Comparison of ENCODE assay signal across 8 cellular contexts in the genomic region with DNA sequence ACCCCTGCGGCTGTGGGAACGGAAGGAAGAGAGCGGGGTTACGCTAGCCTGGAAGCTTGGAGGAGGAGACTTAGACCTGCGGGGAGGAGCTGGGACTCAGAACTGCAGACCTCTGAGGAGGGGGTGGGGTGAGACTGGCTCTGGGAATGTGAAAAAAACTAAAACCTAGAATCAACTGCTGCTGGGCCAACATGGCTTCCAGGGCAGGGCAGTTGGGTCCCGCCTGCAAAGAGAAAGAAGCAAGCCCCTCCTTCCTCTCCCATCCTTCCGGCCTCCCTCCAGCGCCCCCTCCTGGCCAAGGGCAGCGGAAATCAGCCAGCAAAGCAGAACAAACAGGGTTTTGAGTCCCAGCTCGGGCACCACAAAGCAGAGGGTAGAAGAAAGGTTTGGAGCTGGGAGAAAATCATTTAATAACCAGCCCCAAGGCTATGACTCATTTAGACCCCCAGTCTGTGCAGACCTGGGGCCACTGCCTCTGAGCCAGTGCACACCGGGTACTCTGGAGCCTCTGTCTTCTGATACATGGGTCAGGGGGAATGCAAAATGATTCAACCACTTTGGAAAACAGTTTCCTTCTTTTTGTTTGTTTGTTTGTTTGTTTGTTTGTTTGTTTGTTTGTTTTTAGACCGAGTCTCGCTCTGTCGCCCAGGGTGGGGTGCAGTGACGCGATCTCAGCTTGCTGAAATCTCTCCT. TPM values are rescaled to one million over a fixed set of nuclear protein-coding genes. Genes with fewer than 3 reads are reported as not detected.
DNase-seq lines count a peak whose midpoint lies in the region; TF ChIP-seq lines count a peak whose summit lies in the region.

No MANE protein-coding gene starts in this region.

- no peaks in the 10 kb centered on the region for H3F3A ChIP-seq in neural cell (ENCODE audit: insufficient read depth, low read length, poor library complexity, severe bottlenecking)

- no peak overlapping the region for H3K4me2 ChIP-seq in neural cell (ENCODE audit: low read length)

- H4K20me1 ChIP-seq in neural cell (ENCODE audit: insufficient read depth), result no peaks in the 10 kb centered on the region

- no peak overlapping the region for H3K9ac ChIP-seq in neural cell (ENCODE audit: low read length)
- no peak overlapping the region for H3K9ac ChIP-seq in subcutaneous abdominal adipose tissue (ENCODE audit: low read length in 5 of 5)

- TF ChIP-seq EP300 in neural cell (conservative IDR thresholded peaks at IDR 0.05; ENCODE audit: poor library complexity, severe bottlenecking), result no peak

- H2AFZ ChIP-seq in neural cell (ENCODE audit: low read depth, low read length), result no peak overlapping the region

- TF ChIP-seq RAD21 in neural cell (conservative IDR thresholded peaks at IDR 0.05), result no peak

- H3K79me2 ChIP-seq in neural cell (replicated peaks; ENCODE audit: insufficient read depth, low read length), result no peaks in the 10 kb centered on the region

- H3K9me2 ChIP-seq in neural cell (ENCODE audit: insufficient read depth, low read length), result no peaks in the 10 kb centered on the region

- no peak overlapping the region for H3K4me3 ChIP-seq in epithelial cell of proximal tubule (ENCODE audit: low read depth, low read length)
- no peak overlapping the region for H3K4me3 ChIP-seq in neural cell (ENCODE audit: low read length)
- H3K4me3 ChIP-seq in subcutaneous abdominal adipose tissue (ENCODE audit: low read depth in 1 of 5, low read length in 5 of 5), result peak overlapping the region in 4 of 5 donors; percentile 19 to 55 (median 44)

- H3K27ac ChIP-seq in neural cell (ENCODE audit: low read length) (no peak overlapping the region), subcutaneous abdominal adipose tissue (ENCODE audit: low read depth, low read length) (no peak overlapping the region)

- DNase-seq in 8988T (peak; percentile 49), NCI-H69 (lab: John Stamatoyannopoulos, UW) (peak; percentile 74), epithelial cell of proximal tubule (ENCODE audit: low read depth) (no peak), superior temporal gyrus (ENCODE audit: extremely low spot score) (no peak)
- DNase-seq in activated CD8-positive, alpha-beta memory T cell treated with anti-CD3 and anti-CD28 coated beads for 24 hours, result peak; percentile 96

- H3K27me3 ChIP-seq in neural cell (ENCODE audit: insufficient read depth, low read depth, low read length) (peaks cover 14% of the 10 kb centered on the region), subcutaneous abdominal adipose tissue (ENCODE audit: control insufficient read depth in 5 of 5, insufficient read depth in 4 of 5, low read length in 5 of 5) (peaks cover 11 to 26% (median 22%) of the 10 kb centered on the region in 5 donors)

- peaks cover 4 to 22% (median 19%) of the 10 kb centered on the region in 5 donors for H3K4me1 ChIP-seq in subcutaneous abdominal adipose tissue (ENCODE audit: control insufficient read depth in 5 of 5, insufficient read depth in 5 of 5, low read length in 5 of 5)

- H3K9me3 ChIP-seq in neural cell (ENCODE audit: low read length), result no peaks in the 10 kb centered on the region
- no peaks in the 10 kb centered on the region for H3K9me3 ChIP-seq in subcutaneous abdominal adipose tissue (ENCODE audit: control insufficient read depth in 5 of 5, low read length in 5 of 5)

- H3K36me3 ChIP-seq in neural cell (ENCODE audit: insufficient read depth, low read length) (no peaks in the 10 kb centered on the region), subcutaneous abdominal adipose tissue (ENCODE audit: control insufficient read depth in 5 of 5, insufficient read depth in 5 of 5, low read length in 5 of 5) (no peaks in the 10 kb centered on the region)

- TF ChIP-seq CTCF in GM12874 (IDR thresholded peaks at IDR 0.05; ENCODE audit: insufficient read depth, low read depth, low read length), result peak; percentile 84
- peak; percentile 80 for TF ChIP-seq CTCF in epithelial cell of proximal tubule (conservative IDR thresholded peaks at IDR 0.05; ENCODE audit: low read depth, low read length)
- peak; percentile 42 for TF ChIP-seq CTCF in neural cell (IDR thresholded peaks at IDR 0.05; ENCODE audit: poor library complexity, severe bottlenecking)

TF ChIP-seq in neural cell, 6 proteins besides CTCF, POLR2A, EP300 and RAD21:
- TF ChIP-seq EZH2 (IDR thresholded peaks at IDR 0.05; ENCODE audit: borderline replicate concordance, insufficient read depth, low read length, poor library complexity, severe bottlenecking) (no peak), MXI1 (conservative IDR thresholded peaks at IDR 0.05; ENCODE audit: poor library complexity, severe bottlenecking) (no peak), TAF1 (IDR thresholded peaks at IDR 0.05; ENCODE audit: low read depth) (no peak), SMC3 (conservative IDR thresholded peaks at IDR 0.05; ENCODE audit: poor library complexity) (no peak)
- TF ChIP-seq, protein P1, sequence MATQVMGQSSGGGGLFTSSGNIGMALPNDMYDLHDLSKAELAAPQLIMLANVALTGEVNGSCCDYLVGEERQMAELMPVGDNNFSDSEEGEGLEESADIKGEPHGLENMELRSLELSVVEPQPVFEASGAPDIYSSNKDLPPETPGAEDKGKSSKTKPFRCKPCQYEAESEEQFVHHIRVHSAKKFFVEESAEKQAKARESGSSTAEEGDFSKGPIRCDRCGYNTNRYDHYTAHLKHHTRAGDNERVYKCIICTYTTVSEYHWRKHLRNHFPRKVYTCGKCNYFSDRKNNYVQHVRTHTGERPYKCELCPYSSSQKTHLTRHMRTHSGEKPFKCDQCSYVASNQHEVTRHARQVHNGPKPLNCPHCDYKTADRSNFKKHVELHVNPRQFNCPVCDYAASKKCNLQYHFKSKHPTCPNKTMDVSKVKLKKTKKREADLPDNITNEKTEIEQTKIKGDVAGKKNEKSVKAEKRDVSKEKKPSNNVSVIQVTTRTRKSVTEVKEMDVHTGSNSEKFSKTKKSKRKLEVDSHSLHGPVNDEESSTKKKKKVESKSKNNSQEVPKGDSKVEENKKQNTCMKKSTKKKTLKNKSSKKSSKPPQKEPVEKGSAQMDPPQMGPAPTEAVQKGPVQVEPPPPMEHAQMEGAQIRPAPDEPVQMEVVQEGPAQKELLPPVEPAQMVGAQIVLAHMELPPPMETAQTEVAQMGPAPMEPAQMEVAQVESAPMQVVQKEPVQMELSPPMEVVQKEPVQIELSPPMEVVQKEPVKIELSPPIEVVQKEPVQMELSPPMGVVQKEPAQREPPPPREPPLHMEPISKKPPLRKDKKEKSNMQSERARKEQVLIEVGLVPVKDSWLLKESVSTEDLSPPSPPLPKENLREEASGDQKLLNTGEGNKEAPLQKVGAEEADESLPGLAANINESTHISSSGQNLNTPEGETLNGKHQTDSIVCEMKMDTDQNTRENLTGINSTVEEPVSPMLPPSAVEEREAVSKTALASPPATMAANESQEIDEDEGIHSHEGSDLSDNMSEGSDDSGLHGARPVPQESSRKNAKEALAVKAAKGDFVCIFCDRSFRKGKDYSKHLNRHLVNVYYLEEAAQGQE (IDR thresholded peaks at IDR 0.05; ENCODE audit: borderline replicate concordance), result no peak

RNA-seq across cellular contexts. Expression of gene NCF4, which starts 7.3 kb away (rescaled TPM):
- not detected in 2 replicates for total RNA-seq in epithelial cell of proximal tubule
- not detected in 2 replicates for polyA plus RNA-seq in neural cell
- not detected in 2 replicates for polyA minus RNA-seq in neural cell

RNA-seq across cellular contexts. Expression of gene PVALB, which starts 36.7 kb away (rescaled TPM):
- total RNA-seq in epithelial cell of proximal tubule, result not detected in 2 replicates
- not detected in 2 replicates for polyA plus RNA-seq in neural cell
- polyA minus RNA-seq in neural cell, result not detected in 2 replicates

RNA-seq across cellular contexts. Expression of gene CSF2RB, which starts 59.9 kb away (rescaled TPM):
- under 0.01 TPM in 1 of 2 replicates, not detected in the other for total RNA-seq in epithelial cell of proximal tubule
- polyA plus RNA-seq in neural cell, result not detected in 2 replicates
- polyA minus RNA-seq in neural cell, result not detected in 2 replicates

Comparison
In these comparisons a context has a peak if more than half of its experiments do, and no peak if none do; other contexts are left out.
1. DNase-seq: peak in 8988T (single experiment), NCI-H69 (single experiment) and activated CD8-positive, alpha-beta memory T cell treated with anti-CD3 and anti-CD28 coated beads for 24 hours (single experiment); none in epithelial cell of proximal tubule (single experiment) and superior temporal gyrus (single experiment).
2. H3K4me3 ChIP-seq: peak in subcutaneous abdominal adipose tissue (4 of 5); none in epithelial cell of proximal tubule (single experiment) and neural cell (single experiment).
3. Peak in every context shown above with its lines, with median percentiles within 50 percentile points of each other: CTCF ChIP-seq.